Comparison of ENCODE assay signal across 8 cellular contexts in the genomic region with DNA sequence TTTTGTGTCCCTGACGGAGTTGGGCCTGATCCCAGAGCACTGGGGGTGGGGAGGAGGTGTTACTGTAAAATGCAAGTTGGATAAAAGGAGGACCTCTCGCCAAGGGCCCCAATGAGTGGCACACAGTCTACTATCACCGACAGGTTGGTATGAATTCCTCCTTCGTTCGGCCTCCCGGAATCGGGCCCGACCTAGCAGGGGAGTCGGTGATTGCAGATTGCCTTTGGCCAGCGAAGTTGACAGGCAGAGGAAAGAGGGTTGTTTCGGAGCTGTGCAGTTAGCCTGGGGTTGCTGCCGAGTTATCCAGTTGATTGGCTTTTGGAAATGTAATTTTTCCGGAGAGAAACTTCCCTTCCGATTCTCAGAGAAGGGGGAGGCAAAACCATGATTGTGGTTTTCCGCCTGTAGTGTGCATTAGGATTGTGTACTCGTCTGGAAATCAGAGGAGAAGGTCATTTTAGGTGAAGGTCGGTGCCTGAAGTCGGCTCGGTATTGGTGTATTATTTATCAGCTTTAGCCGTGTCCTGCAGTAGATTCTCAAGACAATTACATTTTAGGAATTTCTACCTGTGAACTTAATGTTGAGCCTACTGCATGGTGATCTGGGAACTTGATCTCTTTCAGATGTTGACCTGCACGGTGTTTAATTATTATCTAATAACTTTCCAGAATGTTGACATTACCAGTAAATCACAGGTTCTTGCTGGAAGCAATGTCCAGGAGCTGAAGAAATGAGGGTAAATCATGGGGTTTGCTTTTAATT. TPM values are rescaled to one million over a fixed set of nuclear protein-coding genes. Genes with fewer than 3 reads are reported as not detected.
DNase-seq lines count a peak whose midpoint lies in the region; ATAC-seq and TF ChIP-seq lines count a peak whose summit lies in the region.

No MANE protein-coding gene starts in this region.

- H3K4me3 ChIP-seq in AG04450 (ENCODE audit: low read depth, low read length) (peak overlapping the region; percentile 87), HAP-1 (peak overlapping the region; percentile 64), ectodermal cell (ENCODE audit: insufficient read depth, low read depth, low read length) (peak overlapping the region; percentile 91), mesodermal cell (ENCODE audit: extremely low read depth, insufficient read depth, low read length, poor library complexity, severe bottlenecking) (peak overlapping the region; percentile 94), upper lobe of left lung (peak overlapping the region; percentile 68 to 87 (median 82))

- H3K4me1 Mint-ChIP-seq in T-helper 17 cell, result peaks cover 24% of the 10 kb centered on the region

- TF ChIP-seq EP300 in upper lobe of left lung (IDR thresholded peaks at IDR 0.05), result no peak

- CTCF ChIA-PET in AG04450 (lab: Charles Lee), result interaction anchor here (1.0 kb wide), 1 partner anchor 94 kb away, joined by 4 read pairs; no protein-coding TSS in a partner anchor

- TF ChIP-seq POLR2A in upper lobe of left lung (IDR thresholded peaks at IDR 0.05), result no peak

- no peaks in the 10 kb centered on the region for H3K9me3 ChIP-seq in AG04450 (ENCODE audit: control insufficient read depth, insufficient read depth, low read length)
- no peaks in the 10 kb centered on the region for H3K9me3 ChIP-seq in HAP-1
- peaks cover 7% of the 10 kb centered on the region for H3K9me3 ChIP-seq in T-helper 17 cell (ENCODE audit: control insufficient read depth, low read length, poor library complexity, severe bottlenecking)
- no peaks in the 10 kb centered on the region for H3K9me3 ChIP-seq in ectodermal cell (ENCODE audit: control insufficient read depth, low read length)
- H3K9me3 ChIP-seq in mesodermal cell (ENCODE audit: control insufficient read depth, low read length), result no peaks in the 10 kb centered on the region
- H3K9me3 ChIP-seq in upper lobe of left lung, result no peaks in the 10 kb centered on the region

- in situ Hi-C loops in HAP-1 (cut with MboI; ENCODE audit: low sequenced_read_pairs), result no loop called here

- H3K27ac Mint-ChIP-seq in T-helper 17 cell, result peak overlapping the region; percentile 62

- DNase-seq in AG04450 (ENCODE audit: low read depth, low spot score) (no peak), HAP-1 (ENCODE audit: low spot score in 2 of 2) (peak; percentile 35 to 39), T-helper 17 cell (no peak), upper lobe of left lung (peak in 1 of 2 donors; percentile 27), SKM-1 treated with dmso at 0.1 percent for 144 hours (lab: John Stamatoyannopoulos, UW; ENCODE audit: unreplicated experiment) (no peak), NCI-H2196 (lab: John Stamatoyannopoulos, UW; ENCODE audit: unreplicated experiment) (no peak)

- H3K36me3 ChIP-seq in HAP-1 (replicated peaks) (peaks cover 5% of the 10 kb centered on the region; the same call in 1 of the 2 replicates), ectodermal cell (ENCODE audit: control insufficient read depth, insufficient read depth, low read length) (no peaks in the 10 kb centered on the region), mesodermal cell (ENCODE audit: control insufficient read depth, insufficient read depth, low read length) (peaks cover 3% of the 10 kb centered on the region), upper lobe of left lung (no peaks in the 10 kb centered on the region)

- H3K27me3 ChIP-seq in AG04450 (ENCODE audit: control insufficient read depth, insufficient read depth, low read length) (no peaks in the 10 kb centered on the region), HAP-1 (ENCODE audit: low read depth) (no peaks in the 10 kb centered on the region), ectodermal cell (ENCODE audit: control insufficient read depth, insufficient read depth, low read length, poor library complexity, severe bottlenecking) (no peaks in the 10 kb centered on the region), upper lobe of left lung (no peaks in the 10 kb centered on the region)

- POLR2A ChIA-PET in AG04450 (lab: Yijun Ruan, JAX), result interaction anchor here (0.5 to 3.2 kb wide), 5 partner anchors 13 to 1243 kb away, joined by 3 to 15 read pairs (median 6); a partner anchor contains a TSS

- no peaks in the 10 kb centered on the region for H3K36me3 Mint-ChIP-seq in T-helper 17 cell (ENCODE audit: low read depth)

- TF ChIP-seq CTCF in AG04450 (IDR thresholded peaks at IDR 0.05; ENCODE audit: low read depth, low read length), result no peak
- no peak for TF ChIP-seq CTCF in upper lobe of left lung (IDR thresholded peaks at IDR 0.05)

- H3K4me3 Mint-ChIP-seq in T-helper 17 cell, result peak overlapping the region; percentile 93

- H3K4me1 ChIP-seq in HAP-1 (peaks cover 15% of the 10 kb centered on the region), ectodermal cell (ENCODE audit: control insufficient read depth, insufficient read depth, low read length) (peaks cover 8% of the 10 kb centered on the region), mesodermal cell (ENCODE audit: control insufficient read depth, insufficient read depth, low read length, poor library complexity, severe bottlenecking) (peaks cover 8% of the 10 kb centered on the region), upper lobe of left lung (peaks cover 23 to 48% (median 28%) of the 10 kb centered on the region in 4 donors)

- WGBS in ectodermal cell, 2 experiments, result 1 to 2% methylated on average over 20 to 21 of the region's 21 CpGs
- 0 to 1% methylated on average over 13 to 15 of the region's 21 CpGs for WGBS in mesodermal cell (ENCODE audit: insufficient coverage in 2 of 2), 2 experiments
- WGBS in upper lobe of left lung, 2 donors, result 6 to 7% methylated on average over 21 of the region's 21 CpGs

- H3K27ac ChIP-seq in AG04450 (ENCODE audit: low read depth, low read length) (peak overlapping the region; percentile 59), ectodermal cell (ENCODE audit: insufficient read depth, low read depth, low read length, poor library complexity, severe bottlenecking) (peak overlapping the region; percentile 61), mesodermal cell (ENCODE audit: low read depth, low read length, severe bottlenecking) (peak overlapping the region; percentile 78), upper lobe of left lung (peak overlapping the region; percentile 94 to 99 (median 98))

- peaks cover 38% of the 10 kb centered on the region for H3K27me3 Mint-ChIP-seq in T-helper 17 cell

- ATAC-seq in T-helper 17 cell (no peak), upper lobe of left lung (ENCODE audit: low FRiP score in 2 of 2) (peak in 1 of 2 donors; percentile 1)

RNA-seq across cellular contexts. Expression of a gene that starts 1.1 kb away (rescaled TPM):
- polyA plus RNA-seq in AG04450 (2011; rRNA removed), result 62.7 and 64.8 TPM in 2 replicates
- polyA minus RNA-seq in AG04450 (2011; rRNA and poly(A)+ RNA removed), result 135 and 182 TPM in 2 replicates
- total RNA-seq in T-helper 17 cell, result 10 to 100 TPM; 12.9 to 31.3 TPM
- 20.1 TPM for polyA plus RNA-seq in ectodermal cell (2013, experiment 1 of 4)
- 23.7 TPM for polyA plus RNA-seq in ectodermal cell (2013, experiment 2 of 4)
- 17.7 TPM for polyA plus RNA-seq in ectodermal cell (2013, experiment 3 of 4)
- 19.5 TPM for polyA plus RNA-seq in ectodermal cell (2013, experiment 4 of 4)
- 43.3 TPM for polyA plus RNA-seq in mesodermal cell (2013, experiment 1 of 2)
- 40.8 TPM for polyA plus RNA-seq in mesodermal cell (2013, experiment 2 of 2)
- 100 to 1,000 TPM in 4 of 6 donors, 10 to 100 TPM in 2; 90.1 to 170 (median 106) TPM for total RNA-seq in upper lobe of left lung

RNA-seq across cellular contexts. Expression of a gene that starts 12.2 kb away (rescaled TPM):
- 13.6 and 14.9 TPM in 2 replicates for polyA plus RNA-seq in AG04450 (2011; rRNA removed)
- polyA minus RNA-seq in AG04450 (2011; rRNA and poly(A)+ RNA removed), result 9.4 and 11.6 TPM in 2 replicates
- total RNA-seq in T-helper 17 cell (under 1 TPM; 0.10 to 0.32 TPM), upper lobe of left lung (1 to 10 TPM; 1.2 to 5.4 (median 3.1) TPM)
- 20.7 TPM for polyA plus RNA-seq in ectodermal cell (2013, experiment 1 of 4)
- polyA plus RNA-seq in ectodermal cell (2013, experiment 2 of 4), result 15.1 TPM
- 15.7 TPM for polyA plus RNA-seq in ectodermal cell (2013, experiment 3 of 4)
- polyA plus RNA-seq in ectodermal cell (2013, experiment 4 of 4), result 18.8 TPM
- polyA plus RNA-seq in mesodermal cell (2013, experiment 1 of 2), result 14.9 TPM
- polyA plus RNA-seq in mesodermal cell (2013, experiment 2 of 2), result 11.5 TPM

Comparison
In these comparisons a context has a peak if more than half of its experiments do, and no peak if none do; other contexts are left out.
1. DNase-seq: peak in HAP-1 (2 of 2); none in AG04450 (single experiment), T-helper 17 cell (0 of 3), SKM-1 treated with dmso at 0.1 percent for 144 hours (single experiment) and NCI-H2196 (single experiment).
2. Peak in every context shown above with its lines, with median percentiles within 50 percentile points of each other: H3K27ac ChIP-seq and H3K4me3 ChIP-seq.